Comparison of ENCODE assay signal across 28 cellular contexts in genomic region chr15:26651909-26652308, GRCh38.
"Had no signal": no experiment of that assay in that cellular context is flagged by ENCODE, and none has a peak within 500 bp of the region (broad histone marks: within the 10 kb centered on the region; RNA-seq: fewer than 3 reads in every experiment).

No MANE protein-coding gene starts in this region.

- H3K4me1 Mint-ChIP-seq: immature natural killer cell; mesothelial cell of epicardium; naive B cell; stimulated activated naive CD8-positive, alpha-beta T cell treated with anti-CD3 and anti-CD28 coated beads, Interleukin-15, amount 100 ng/mL, for 72 hours had no signal

- DNase-seq: dermis blood vessel endothelial cell; effector memory CD8-positive, alpha-beta T cell; foreskin fibroblast; gastrocnemius medialis; head of caudate nucleus; immature natural killer cell; islet precursor cell; left ventricle myocardium superior; lower lobe of right lung; mucosa of descending colon; naive B cell; pancreas; right lobe of liver; small intestine; stimulated activated CD4-positive, alpha-beta T cell treated with anti-CD3 and anti-CD28 coated beads, Interleukin-15, amount 100 ng/mL, for 24 hours; stimulated activated CD4-positive, alpha-beta T cell treated with anti-CD3 and anti-CD28 coated beads, Interleukin-2, amount 100 ng/mL, for 48 hours; stimulated activated CD8-positive, alpha-beta memory T cell treated with anti-CD3 and anti-CD28 coated beads, Interleukin-4, amount 100 ng/mL, for 48 hours; stimulated activated naive CD4-positive, alpha-beta T cell; stimulated activated naive CD8-positive, alpha-beta T cell treated with anti-CD3 and anti-CD28 coated beads, Interleukin-15, amount 100 ng/mL, for 72 hours; thyroid gland; trophoblast cell had no signal

- H3K4me3 Mint-ChIP-seq: effector memory CD8-positive, alpha-beta T cell; immature natural killer cell; mesothelial cell of epicardium; naive B cell; natural killer cell treated with Interleukin-12 subunit alpha and Interleukin-12 subunit beta and Interleukin-15 and Interleukin-18, amount 100 ng/mL, for 72 hours; neural crest cell; stimulated activated naive CD8-positive, alpha-beta T cell treated with anti-CD3 and anti-CD28 coated beads, Interleukin-15, amount 100 ng/mL, for 72 hours had no signal

- FAIRE-seq: pancreas, small intestine had no signal

- H3K4me1 ChIP-seq: gastrocnemius medialis, lower lobe of right lung, pancreas, right lobe of liver, thyroid gland, vagina had no signal

- ATAC-seq: effector memory CD8-positive, alpha-beta T cell; gastrocnemius medialis; left ventricle myocardium superior; lower lobe of right lung; mucosa of descending colon; natural killer cell treated with Interleukin-12 subunit alpha and Interleukin-12 subunit beta and Interleukin-15 and Interleukin-18, amount 100 ng/mL, for 72 hours; pancreas; right lobe of liver; stimulated activated naive CD8-positive, alpha-beta T cell treated with anti-CD3 and anti-CD28 coated beads, Interleukin-15, amount 100 ng/mL, for 72 hours had no signal

- H3K9me3 ChIP-seq: neutrophil, pancreas, right lobe of liver, thyroid gland, vagina had no signal

- H3K27me3 Mint-ChIP-seq: effector memory CD8-positive, alpha-beta T cell; naive B cell; natural killer cell treated with Interleukin-12 subunit alpha and Interleukin-12 subunit beta and Interleukin-15 and Interleukin-18, amount 100 ng/mL, for 72 hours; progenitor cell of endocrine pancreas; stimulated activated naive CD8-positive, alpha-beta T cell treated with anti-CD3 and anti-CD28 coated beads, Interleukin-15, amount 100 ng/mL, for 72 hours had no signal

- H3K4me3 ChIP-seq: coronary artery, gastrocnemius medialis, lower lobe of right lung, mucosa of descending colon, pancreas, right lobe of liver, thyroid gland, vagina had no signal

- H3K27ac ChIP-seq: coronary artery, gastrocnemius medialis, lower lobe of right lung, neutrophil, pancreas, right lobe of liver, thyroid gland, vagina had no signal

- H3K27me3 ChIP-seq: gastrocnemius medialis, neutrophil, pancreas, right lobe of liver, thyroid gland, vagina had no signal

- H3K27ac Mint-ChIP-seq: effector memory CD8-positive, alpha-beta T cell; immature natural killer cell; mesothelial cell of epicardium; naive B cell; natural killer cell treated with Interleukin-12 subunit alpha and Interleukin-12 subunit beta and Interleukin-15 and Interleukin-18, amount 100 ng/mL, for 72 hours; progenitor cell of endocrine pancreas; stimulated activated naive CD8-positive, alpha-beta T cell treated with anti-CD3 and anti-CD28 coated beads, Interleukin-15, amount 100 ng/mL, for 72 hours had no signal

- H3K36me3 Mint-ChIP-seq: immature natural killer cell, mesothelial cell of epicardium, naive B cell had no signal

- H3K36me3 ChIP-seq: gastrocnemius medialis, lower lobe of right lung, neutrophil, pancreas, right lobe of liver, thyroid gland, vagina had no signal
